In the genomic region with DNA sequence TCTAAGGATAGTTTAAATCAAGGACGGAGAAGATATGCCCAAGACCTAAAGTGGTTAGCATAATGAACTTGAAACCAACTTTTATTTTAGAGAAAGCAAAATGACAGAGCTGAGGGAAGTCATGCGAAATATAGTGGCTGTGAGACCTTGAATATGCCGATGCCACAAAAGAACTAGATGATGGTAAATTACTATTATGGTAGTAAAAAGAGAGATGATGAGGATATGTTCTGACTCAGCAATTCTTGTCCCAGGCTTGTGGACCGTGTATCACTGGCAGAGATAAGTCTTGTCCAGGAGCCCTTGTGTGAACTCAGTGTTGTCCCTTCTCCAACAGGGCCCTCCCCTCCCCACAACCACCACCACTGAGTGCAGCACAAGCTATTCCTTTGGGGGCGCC, we compare ENCODE assay signal across 3 cellular contexts.
TF ChIP-seq lines count a peak whose summit lies in the region.

No MANE protein-coding gene starts in this region.

TF ChIP-seq in A549, 52 proteins besides CTCF, POLR2A, EP300 and RAD21:
- TF ChIP-seq MAFK (IDR thresholded peaks at IDR 0.05; ENCODE audit: partially characterized antibody): peak; percentile 63
- no peak for TF ChIP-seq GATA3 (IDR thresholded peaks at IDR 0.05; ENCODE audit: borderline replicate concordance)

TF ChIP-seq in IMR-90, 13 proteins besides CTCF, POLR2A, EP300 and RAD21:
- TF ChIP-seq MAFK (IDR thresholded peaks at IDR 0.05; ENCODE audit: low read depth, low read length) (peak; percentile 83), RCOR1 (IDR thresholded peaks at IDR 0.05; ENCODE audit: insufficient replicate concordance, low read length) (no peak), FOS (IDR thresholded peaks at IDR 0.05; ENCODE audit: low read depth, low read length) (no peak)

TF ChIP-seq in K562, 482 proteins besides CTCF, POLR2A, EP300 and RAD21:
- TF ChIP-seq HDAC2 (IDR thresholded peaks at IDR 0.05): no peak
- no peak for TF ChIP-seq RBM15 (IDR thresholded peaks at IDR 0.05; ENCODE audit: insufficient read depth, low read length)
- TF ChIP-seq MAFK (IDR thresholded peaks at IDR 0.05; ENCODE audit: low read length): peak; percentile 50
- TF ChIP-seq MCM2 (IDR thresholded peaks at IDR 0.05; ENCODE audit: low read depth): no peak
- no peak for TF ChIP-seq MTF1 (CRISPR knock-in tag; IDR thresholded peaks at IDR 0.05; ENCODE audit: borderline replicate concordance)
- TF ChIP-seq MAFF (IDR thresholded peaks at IDR 0.05; ENCODE audit: low read length): peak; percentile 5; the same call in 1 of the 2 replicates
- no peak for TF ChIP-seq ARID4B (CRISPR knock-in tag; IDR thresholded peaks at IDR 0.05)
- TF ChIP-seq ZNF316 (IDR thresholded peaks at IDR 0.05): peak; percentile 41; the same call in 1 of the 2 replicates
